ENCODE assay signal across 11 cellular contexts in the genomic region with DNA sequence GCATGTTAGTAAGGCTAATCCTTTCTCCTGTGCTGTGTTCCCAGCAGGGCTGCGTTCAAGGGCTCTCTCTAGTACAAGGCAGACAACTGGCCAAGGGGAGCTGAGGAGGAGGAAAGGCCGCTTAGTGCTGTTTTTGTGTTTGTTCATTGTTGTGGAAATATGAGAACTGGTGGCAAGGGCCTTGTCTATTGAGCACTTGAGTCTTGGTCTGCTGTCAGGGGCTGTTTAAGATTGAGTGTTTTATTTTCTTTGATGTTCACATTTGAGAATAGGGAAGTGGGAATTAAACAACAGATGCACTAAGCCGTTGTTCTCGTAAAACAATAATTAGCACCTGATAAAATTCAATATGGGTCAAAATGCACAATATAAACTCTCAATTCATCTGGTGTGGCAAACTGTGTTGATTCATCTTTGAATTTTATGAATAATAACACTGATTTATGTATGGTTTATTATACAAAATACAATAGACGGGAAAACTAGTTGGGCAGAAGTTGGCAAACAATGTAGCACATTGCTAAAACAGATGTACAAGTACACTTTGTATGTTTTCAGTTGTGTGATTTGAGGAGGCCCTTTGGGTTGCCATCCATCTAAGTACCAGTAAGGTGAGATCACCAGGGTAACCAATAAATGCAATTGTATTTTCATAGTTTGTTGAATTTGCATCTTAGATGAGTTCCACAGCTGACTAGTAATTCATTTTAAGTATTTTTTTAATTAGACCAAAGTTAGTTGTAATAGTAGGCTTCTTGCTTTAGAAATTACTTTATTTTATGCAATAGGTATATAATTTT.
DNase-seq lines count a peak whose midpoint lies in the region; ATAC-seq and TF ChIP-seq lines count a peak whose summit lies in the region.
"Had no signal": no experiment of that assay in that cellular context is flagged by ENCODE, and none has a peak within 500 bp of the region (broad histone marks: within the 10 kb centered on the region; RNA-seq: fewer than 3 reads in every experiment).

No MANE protein-coding gene starts in this region.

- peaks cover 34% of the 10 kb centered on the region for H3K36me3 Mint-ChIP-seq in CD4-positive, CD25-positive, alpha-beta regulatory T cell
- H3K36me3 Mint-ChIP-seq in CD14-positive monocyte: peaks cover 8 to 20% of the 10 kb centered on the region in 2 donors

- H4K20me1 ChIP-seq in Karpas-422 (ENCODE audit: insufficient read depth, low read depth, low read length): no peaks in the 10 kb centered on the region

- no peaks in the 10 kb centered on the region for H3K9me2 ChIP-seq in Karpas-422 (replicated peaks; ENCODE audit: insufficient read depth, low read length)

- H3K4me2 ChIP-seq in Karpas-422 (ENCODE audit: low read depth, low read length, poor library complexity, severe bottlenecking): peak overlapping the region; percentile 58
- H3K4me2 ChIP-seq: KMS-11 had no signal

- no peak overlapping the region for H3K4me3 Mint-ChIP-seq in CD4-positive, CD25-positive, alpha-beta regulatory T cell
- H3K4me3 Mint-ChIP-seq in CD14-positive monocyte: no peak overlapping the region

- no peaks in the 10 kb centered on the region for H3K4me1 ChIP-seq in CD4-positive, CD25-positive, alpha-beta regulatory T cell (ENCODE audit: control insufficient read depth, insufficient read depth, low read length, poor library complexity, severe bottlenecking)
- H3K4me1 ChIP-seq in Karpas-422 (ENCODE audit: low read length): peaks cover 82% of the 10 kb centered on the region
- no peaks in the 10 kb centered on the region for H3K4me1 ChIP-seq in SJCRH30

- H3K79me2 ChIP-seq in Karpas-422 (ENCODE audit: low read length): peaks cover 36% of the 10 kb centered on the region

- intact Hi-C loops in CD14-positive monocyte (cut with micrococcal nuclease): no loop called here

- TF ChIP-seq CTCF in CD14-positive monocyte (IDR thresholded peaks at IDR 0.05): no peak

- H3K27me3 ChIP-seq in CD4-positive, CD25-positive, alpha-beta regulatory T cell (ENCODE audit: control insufficient read depth, insufficient read depth, low read length): no peaks in the 10 kb centered on the region
- H3K27me3 ChIP-seq in Karpas-422 (ENCODE audit: low read length) (no peaks in the 10 kb centered on the region), SJCRH30 (no peaks in the 10 kb centered on the region)

- H3K36me3 ChIP-seq in CD4-positive, CD25-positive, alpha-beta regulatory T cell (ENCODE audit: control insufficient read depth, insufficient read depth, low read length): no peaks in the 10 kb centered on the region
- H3K36me3 ChIP-seq in Karpas-422 (ENCODE audit: insufficient read depth, low read length): 0 out of 2 replicates have a peak, but pooled peaks cover 3% of the 10 kb centered on the region
- H3K36me3 ChIP-seq in SJCRH30: peaks cover 5% of the 10 kb centered on the region

- no peaks in the 10 kb centered on the region for H3K27me3 Mint-ChIP-seq in CD4-positive, CD25-positive, alpha-beta regulatory T cell
- H3K27me3 Mint-ChIP-seq in CD14-positive monocyte (ENCODE audit: low read depth in 3 of 3): no peaks in the 10 kb centered on the region

- no peak overlapping the region for H2AFZ ChIP-seq in Karpas-422 (ENCODE audit: low read length)

- peak overlapping the region; percentile 52 for H3K9ac ChIP-seq in Karpas-422 (ENCODE audit: low read length)
- H3K9ac ChIP-seq: KMS-11 had no signal

- H3K27ac Mint-ChIP-seq in CD4-positive, CD25-positive, alpha-beta regulatory T cell: peak overlapping the region in 2 of 3 donors; percentile 2 to 5
- H3K27ac Mint-ChIP-seq in CD14-positive monocyte: peak overlapping the region in 2 of 7 donors; percentile 2 to 11

- H3K4me3 ChIP-seq in CD4-positive, CD25-positive, alpha-beta regulatory T cell (ENCODE audit: low read depth, low read length): no peak overlapping the region
- peak overlapping the region; percentile 19 for H3K4me3 ChIP-seq in Karpas-422 (ENCODE audit: low read length)
- H3K4me3 ChIP-seq in SJCRH30: no peak overlapping the region

- no peak overlapping the region for H3K27ac ChIP-seq in CD4-positive, CD25-positive, alpha-beta regulatory T cell (ENCODE audit: insufficient read depth, low read length, poor library complexity, severe bottlenecking)
- H3K27ac ChIP-seq in Karpas-422 (ENCODE audit: low read length): peak overlapping the region; percentile 100
- H3K27ac ChIP-seq in SJCRH30: no peak overlapping the region
- H3K27ac ChIP-seq: epithelial cell of prostate, KMS-11 had no signal

- peaks cover 6 to 22% (median 11%) of the 10 kb centered on the region in 4 donors for H3K4me1 Mint-ChIP-seq in CD4-positive, CD25-positive, alpha-beta regulatory T cell
- H3K4me1 Mint-ChIP-seq in CD14-positive monocyte: no peaks in the 10 kb centered on the region

- peak in 1 of 2 donors; percentile 14 for ATAC-seq in CD4-positive, CD25-positive, alpha-beta regulatory T cell (ENCODE audit: low read depth in 2 of 2)
- ATAC-seq in GM19397 (IDR thresholded peaks at IDR 0.05; ENCODE audit: unreplicated experiment): peak; percentile 38

- DNase-seq in CD4-positive, CD25-positive, alpha-beta regulatory T cell: no peak
- DNase-seq in Karpas-422 (peak; percentile 72), astrocyte of the hippocampus (ENCODE audit: low read depth, low spot score) (peak; percentile 66), SIG-M5 treated with dmso at 0.1 percent for 504 hours (lab: John Stamatoyannopoulos, UW; ENCODE audit: unreplicated experiment) (no peak), kidney tubule cell (ENCODE audit: low spot score) (no peak), CD14-positive monocyte (ENCODE audit: low spot score) (no peak), SJCRH30 (no peak)
- DNase-seq: stimulated activated naive CD4-positive, alpha-beta T cell treated with Interleukin-2 at 50 U/mL for 16 hours had no signal

- no peaks in the 10 kb centered on the region for H3K9me3 Mint-ChIP-seq in CD4-positive, CD25-positive, alpha-beta regulatory T cell
- peaks cover 0 to 2% (median 0%) of the 10 kb centered on the region in 7 donors for H3K9me3 Mint-ChIP-seq in CD14-positive monocyte

- no peaks in the 10 kb centered on the region for H3K9me3 ChIP-seq in CD4-positive, CD25-positive, alpha-beta regulatory T cell (ENCODE audit: control insufficient read depth in 2 of 2, low read length in 2 of 2)
- H3K9me3 ChIP-seq in Karpas-422 (ENCODE audit: low read length) (no peaks in the 10 kb centered on the region), SJCRH30 (replicated peaks) (peaks cover 3% of the 10 kb centered on the region; the same call in 1 of the 2 replicates)

Comparison
In these comparisons a context has a peak if more than half of its experiments do, and no peak if none do; other contexts are left out.
1. DNase-seq: peak in Karpas-422 (single experiment) and astrocyte of the hippocampus (single experiment); none in CD4-positive, CD25-positive, alpha-beta regulatory T cell (0 of 3), SIG-M5 treated with dmso at 0.1 percent for 504 hours (single experiment), kidney tubule cell (single experiment), CD14-positive monocyte (single experiment) and SJCRH30 (0 of 2).